11 cellular contexts compared by ENCODE assay signal in the genomic region with DNA sequence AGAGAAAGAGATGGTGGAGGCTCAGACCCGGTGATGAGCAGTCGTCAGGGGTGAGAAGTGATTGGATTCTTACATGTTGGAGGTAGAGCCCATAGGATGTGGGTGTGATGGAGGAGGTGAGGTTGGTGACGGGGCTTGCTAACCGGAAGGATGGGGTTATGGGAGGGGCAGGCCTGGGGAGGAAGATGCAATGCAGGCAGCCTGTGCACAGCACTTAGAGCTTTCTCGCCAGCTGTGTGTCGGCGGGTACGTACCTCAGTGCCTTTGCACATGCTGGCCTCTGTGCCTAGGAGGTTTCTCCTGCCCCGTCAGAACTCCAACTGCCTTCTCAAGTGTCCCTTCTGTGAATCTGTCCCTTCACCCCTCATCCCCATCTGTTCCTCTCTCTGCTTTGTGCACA. TPM values are rescaled to one million over a fixed set of nuclear protein-coding genes. Genes with fewer than 3 reads are reported as not detected.
DNase-seq lines count a peak whose midpoint lies in the region; ATAC-seq and TF ChIP-seq lines count a peak whose summit lies in the region.
"Had no signal": no experiment of that assay in that cellular context is flagged by ENCODE, and none has a peak within 500 bp of the region (broad histone marks: within the 10 kb centered on the region; RNA-seq: fewer than 3 reads in every experiment).

No MANE protein-coding gene starts in this region.

- H3K27ac ChIP-seq in HCT116 (ENCODE audit: low read depth, low read length) (no peak overlapping the region), substantia nigra (ENCODE audit: low read depth, low read length, poor library complexity, severe bottlenecking) (no peak overlapping the region)
- H3K27ac ChIP-seq: foreskin keratinocyte had no signal

- DNase-seq in HCT116 (ENCODE audit: low read depth, low spot score) (no peak), T-helper 2 cell (peak in 4 of 5 experiments; percentile 5 to 93 (median 38)), CD14-positive monocyte (ENCODE audit: low spot score) (no peak), substantia nigra (lab: John Stamatoyannopoulos, UW) (no peak)
- DNase-seq in activated gamma-delta T cell treated with anti-CD3 and anti-CD28 coated beads, Interleukin-2, amount 50 U/mL, for 16 hours (ENCODE audit: low read depth), result peak; percentile 9
- peak; percentile 70 for DNase-seq in natural killer cell treated with Interleukin-12 subunit alpha and Interleukin-12 subunit beta and Interleukin-15 and Interleukin-18, amount 100 ng/mL, for 72 hours (ENCODE audit: low spot score)

- no TSS peak for BruUV-seq in HCT116 (replicated peaks; lab: Mats Ljungman, UMichigan)

- H3K27me3 ChIP-seq in HCT116 (ENCODE audit: insufficient read depth, low read length), result no peaks in the 10 kb centered on the region

- no peak for TF ChIP-seq RAD21 in HCT116 (IDR thresholded peaks at IDR 0.05; ENCODE audit: low read depth)

- H3K4me3 ChIP-seq in HCT116 (replicated peaks in 1 of 2; ENCODE audit: low read depth in 1 of 2, low read length in 2 of 2), result no peak overlapping the region

- H3K9ac ChIP-seq in HCT116 (ENCODE audit: low read length), result no peak overlapping the region

- no peaks in the 10 kb centered on the region for H3K79me2 ChIP-seq in HCT116 (ENCODE audit: insufficient read depth, low read length)

- no peaks in the 10 kb centered on the region for H4K20me1 ChIP-seq in HCT116 (ENCODE audit: insufficient read depth)

- no peak overlapping the region for H2AFZ ChIP-seq in HCT116 (ENCODE audit: low read depth, low read length, poor library complexity, severe bottlenecking)

- intact Hi-C loops in HCT116 (cut with micrococcal nuclease), result loop anchor here (1.0 kb wide), 3 partner anchors 46 to 324 kb away; no protein-coding TSS in a partner anchor
- intact Hi-C loops in CD14-positive monocyte (cut with micrococcal nuclease), result loop anchor here (2.0 kb wide), 2 partner anchors 43 to 51 kb away; no protein-coding TSS in a partner anchor

- no peak for TF ChIP-seq POLR2A in HCT116 (IDR thresholded peaks at IDR 0.05; ENCODE audit: borderline replicate concordance, extremely low read depth, insufficient read depth, insufficient read length)

- ATAC-seq in HCT116, result no peak
- peak; percentile 78 to 87 for ATAC-seq in natural killer cell treated with Interleukin-12 subunit alpha and Interleukin-12 subunit beta and Interleukin-15 and Interleukin-18, amount 100 ng/mL, for 72 hours
- ATAC-seq in GM21423 (IDR thresholded peaks at IDR 0.05; ENCODE audit: unreplicated experiment), result no peak
- ATAC-seq in HG03097 (IDR thresholded peaks at IDR 0.05; ENCODE audit: low FRiP score, unreplicated experiment), result no peak

- peaks cover 10 to 20% of the 10 kb centered on the region in 2 donors for H3K27me3 Mint-ChIP-seq in natural killer cell treated with Interleukin-12 subunit alpha and Interleukin-12 subunit beta and Interleukin-15 and Interleukin-18, amount 100 ng/mL, for 72 hours
- H3K27me3 Mint-ChIP-seq in CD14-positive monocyte (ENCODE audit: low read depth in 3 of 3), result peaks cover 38 to 59% (median 40%) of the 10 kb centered on the region in 3 donors

- no peaks in the 10 kb centered on the region for H3K9me3 ChIP-seq in HCT116 (ENCODE audit: control insufficient read depth in 1 of 2, insufficient read depth in 1 of 2, low read depth in 1 of 2, low read length in 2 of 2)

- H3K9me3 Mint-ChIP-seq in natural killer cell treated with Interleukin-12 subunit alpha and Interleukin-12 subunit beta and Interleukin-15 and Interleukin-18, amount 100 ng/mL, for 72 hours, result no peaks in the 10 kb centered on the region
- H3K9me3 Mint-ChIP-seq in CD14-positive monocyte, result peaks cover 0 to 6% (median 0%) of the 10 kb centered on the region in 7 donors
- H3K9me3 Mint-ChIP-seq: dendritic cell treated with granulocyte-macrophage colony-stimulating factor and Interleukin-4, amounts not matched to agents 40 ng/mL and 50 ng/mL, for 4 days had no signal

- H3K36me3 ChIP-seq in HCT116 (ENCODE audit: control insufficient read depth in 1 of 2, insufficient read depth in 2 of 2, low read length in 2 of 2), result no peaks in the 10 kb centered on the region

- H3K4me3 Mint-ChIP-seq in natural killer cell treated with Interleukin-12 subunit alpha and Interleukin-12 subunit beta and Interleukin-15 and Interleukin-18, amount 100 ng/mL, for 72 hours, result peak overlapping the region; percentile 72
- peak overlapping the region in 1 of 2 donors; percentile 77 for H3K4me3 Mint-ChIP-seq in CD14-positive monocyte
- H3K4me3 Mint-ChIP-seq: dendritic cell treated with granulocyte-macrophage colony-stimulating factor and Interleukin-4, amounts not matched to agents 40 ng/mL and 50 ng/mL, for 4 days had no signal

- H3K36me3 Mint-ChIP-seq in natural killer cell treated with Interleukin-12 subunit alpha and Interleukin-12 subunit beta and Interleukin-15 and Interleukin-18, amount 100 ng/mL, for 72 hours, result no peaks in the 10 kb centered on the region
- peaks cover 0 to 3% of the 10 kb centered on the region in 2 donors for H3K36me3 Mint-ChIP-seq in CD14-positive monocyte

- peak overlapping the region; percentile 50 to 70 for H3K27ac Mint-ChIP-seq in natural killer cell treated with Interleukin-12 subunit alpha and Interleukin-12 subunit beta and Interleukin-15 and Interleukin-18, amount 100 ng/mL, for 72 hours
- peak overlapping the region in 3 of 7 donors; percentile 4 to 57 (median 6) for H3K27ac Mint-ChIP-seq in CD14-positive monocyte
- H3K27ac Mint-ChIP-seq: dendritic cell treated with granulocyte-macrophage colony-stimulating factor and Interleukin-4, amounts not matched to agents 40 ng/mL and 50 ng/mL, for 4 days had no signal

- peaks cover 17 to 23% of the 10 kb centered on the region in 2 donors for H3K4me1 Mint-ChIP-seq in natural killer cell treated with Interleukin-12 subunit alpha and Interleukin-12 subunit beta and Interleukin-15 and Interleukin-18, amount 100 ng/mL, for 72 hours (ENCODE audit: low read depth in 2 of 2)
- H3K4me1 Mint-ChIP-seq in CD14-positive monocyte, result peaks cover 17% of the 10 kb centered on the region

- RAD21 ChIA-PET in HCT116 (lab: Charles Lee; ENCODE audit: low non-redundant PET in 1 of 2, low total read pairs in 2 of 2, uncharacterized antibody in 2 of 2, unreplicated experiment in 2 of 2), result interaction anchor here (1.3 to 2.9 kb wide), 6 partner anchors 26 to 51 kb away, joined by 3 to 25 read pairs (median 9); no protein-coding TSS in a partner anchor

- TF ChIP-seq CTCF in HCT116 (IDR thresholded peaks at IDR 0.05 in 2 of 3, conservative IDR thresholded peaks at IDR 0.05 in 1 of 3; ENCODE audit: borderline replicate concordance in 1 of 3, insufficient read depth in 1 of 3, low read depth in 2 of 3, low read length in 2 of 3), result no peak
- no peak for TF ChIP-seq CTCF in CD14-positive monocyte (IDR thresholded peaks at IDR 0.05)

- POLR2A ChIA-PET in HCT116 (lab: Charles Lee), result interaction anchor here (1.1 kb wide), 1 partner anchor 51 kb away, joined by 3 read pairs; no protein-coding TSS in a partner anchor

- H3K4me2 ChIP-seq in HCT116 (ENCODE audit: low read length), result peak overlapping the region; percentile 38; the same call in 1 of the 2 replicates

- H3K4me1 ChIP-seq in HCT116 (ENCODE audit: control insufficient read depth in 1 of 2, insufficient read depth in 2 of 2, low read length in 2 of 2), result peaks cover 0 to 8% of the 10 kb centered on the region in 2 experiments; a peak in 1 of 4 replicates
- H3K4me1 ChIP-seq: foreskin keratinocyte had no signal

- CTCF ChIA-PET in HCT116 (lab: Charles Lee), result interaction anchor here (1.1 to 5.8 kb wide), 6 partner anchors 14 to 50 kb away, joined by 3 to 85 read pairs (median 6); no protein-coding TSS in a partner anchor

- no peaks in the 10 kb centered on the region for H3K9me2 ChIP-seq in HCT116 (ENCODE audit: insufficient read depth)

TF ChIP-seq in HCT116, 20 proteins besides CTCF, POLR2A, EP300 and RAD21 (continues in another document):
- TF ChIP-seq SP1 (IDR thresholded peaks at IDR 0.05; ENCODE audit: low read depth), result no peak
- TF ChIP-seq SIN3A (IDR thresholded peaks at IDR 0.05; ENCODE audit: low read depth), result no peak
- TF ChIP-seq, protein P1, sequence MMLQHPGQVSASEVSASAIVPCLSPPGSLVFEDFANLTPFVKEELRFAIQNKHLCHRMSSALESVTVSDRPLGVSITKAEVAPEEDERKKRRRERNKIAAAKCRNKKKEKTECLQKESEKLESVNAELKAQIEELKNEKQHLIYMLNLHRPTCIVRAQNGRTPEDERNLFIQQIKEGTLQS (IDR thresholded peaks at IDR 0.05), result no peak
- TF ChIP-seq EZH2 (IDR thresholded peaks at IDR 0.05), result no peak
- no peak for TF ChIP-seq CEBPB (IDR thresholded peaks at IDR 0.05; ENCODE audit: low read depth)
- TF ChIP-seq YY1 (IDR thresholded peaks at IDR 0.05; ENCODE audit: extremely low read depth, insufficient replicate concordance, low read depth, low read length), result no peak
- no peak for TF ChIP-seq EZH2phosphoT487 (IDR thresholded peaks at IDR 0.05; ENCODE audit: borderline replicate concordance)
- TF ChIP-seq JUND (IDR thresholded peaks at IDR 0.05), result no peak
- no peak for TF ChIP-seq ELF1 (IDR thresholded peaks at IDR 0.05; ENCODE audit: borderline replicate concordance, low read depth)
- no peak for TF ChIP-seq ZFX (IDR thresholded peaks at IDR 0.05)
- TF ChIP-seq CBX3 (IDR thresholded peaks at IDR 0.05; ENCODE audit: low read depth), result no peak
- TF ChIP-seq SRF (IDR thresholded peaks at IDR 0.05; ENCODE audit: low read depth), result no peak
- TF ChIP-seq POLR2AphosphoS5 (IDR thresholded peaks at IDR 0.05; ENCODE audit: low read depth, low read length), result no peak
- TF ChIP-seq ZNF274 (IDR thresholded peaks at IDR 0.05; ENCODE audit: low read depth, low read length), result no peak

RNA-seq across cellular contexts. Expression of a gene that starts 2.9 kb away (rescaled TPM):
- not detected for total RNA-seq in HCT116 (2021; ENCODE audit: unreplicated experiment)
- polyA plus RNA-seq in HCT116 (2012), result not detected in 2 replicates
- total RNA-seq in natural killer cell treated with Interleukin-12 subunit alpha and Interleukin-12 subunit beta and Interleukin-15 and Interleukin-18, amount 100 ng/mL, for 72 hours, result not detected
- not detected for polyA plus RNA-seq in CD14-positive monocyte
- total RNA-seq: foreskin keratinocyte, OCI-LY7 had no signal
- polyA plus RNA-seq: foreskin keratinocyte had no signal

RNA-seq across cellular contexts. Expression of a gene that starts 15.4 kb away (rescaled TPM):
- 4.4 TPM for total RNA-seq in HCT116 (2021; ENCODE audit: unreplicated experiment)
- polyA plus RNA-seq in HCT116 (2012), result 6.1 and 6.5 TPM in 2 replicates
- not detected for total RNA-seq in natural killer cell treated with Interleukin-12 subunit alpha and Interleukin-12 subunit beta and Interleukin-15 and Interleukin-18, amount 100 ng/mL, for 72 hours
- polyA plus RNA-seq in CD14-positive monocyte, result not detected
- total RNA-seq: OCI-LY7 had no signal

RNA-seq across cellular contexts. Expression of a gene that starts 43.5 kb away (rescaled TPM):
- 39.6 TPM for total RNA-seq in HCT116 (2021; ENCODE audit: unreplicated experiment)
- polyA plus RNA-seq in HCT116 (2012), result 44.4 and 54.6 TPM in 2 replicates
- not detected for total RNA-seq in natural killer cell treated with Interleukin-12 subunit alpha and Interleukin-12 subunit beta and Interleukin-15 and Interleukin-18, amount 100 ng/mL, for 72 hours
- not detected for polyA plus RNA-seq in CD14-positive monocyte
- total RNA-seq: OCI-LY7 had no signal

Comparison
In these comparisons a context has a peak if more than half of its experiments do, and no peak if none do; other contexts are left out.
1. ATAC-seq: peak in natural killer cell treated with Interleukin-12 subunit alpha and Interleukin-12 subunit beta and Interleukin-15 and Interleukin-18, amount 100 ng/mL, for 72 hours (2 of 2); none in HCT116 (single experiment), GM21423 (single experiment) and HG03097 (single experiment).
2. DNase-seq: peak in T-helper 2 cell (4 of 5), activated gamma-delta T cell treated with anti-CD3 and anti-CD28 coated beads, Interleukin-2, amount 50 U/mL, for 16 hours (single experiment) and natural killer cell treated with Interleukin-12 subunit alpha and Interleukin-12 subunit beta and Interleukin-15 and Interleukin-18, amount 100 ng/mL, for 72 hours (single experiment); none in HCT116 (single experiment), CD14-positive monocyte (single experiment) and substantia nigra (0 of 49).
3. RNA of a gene that starts 43.5 kb away (total RNA-seq): 39.6 TPM in HCT116 (single experiment); not detected in natural killer cell treated with Interleukin-12 subunit alpha and Interleukin-12 subunit beta and Interleukin-15 and Interleukin-18, amount 100 ng/mL, for 72 hours; every median in the first group is over 10 times any median in the second.